ENCODE assay signal across 14 cellular contexts in the genomic region with DNA sequence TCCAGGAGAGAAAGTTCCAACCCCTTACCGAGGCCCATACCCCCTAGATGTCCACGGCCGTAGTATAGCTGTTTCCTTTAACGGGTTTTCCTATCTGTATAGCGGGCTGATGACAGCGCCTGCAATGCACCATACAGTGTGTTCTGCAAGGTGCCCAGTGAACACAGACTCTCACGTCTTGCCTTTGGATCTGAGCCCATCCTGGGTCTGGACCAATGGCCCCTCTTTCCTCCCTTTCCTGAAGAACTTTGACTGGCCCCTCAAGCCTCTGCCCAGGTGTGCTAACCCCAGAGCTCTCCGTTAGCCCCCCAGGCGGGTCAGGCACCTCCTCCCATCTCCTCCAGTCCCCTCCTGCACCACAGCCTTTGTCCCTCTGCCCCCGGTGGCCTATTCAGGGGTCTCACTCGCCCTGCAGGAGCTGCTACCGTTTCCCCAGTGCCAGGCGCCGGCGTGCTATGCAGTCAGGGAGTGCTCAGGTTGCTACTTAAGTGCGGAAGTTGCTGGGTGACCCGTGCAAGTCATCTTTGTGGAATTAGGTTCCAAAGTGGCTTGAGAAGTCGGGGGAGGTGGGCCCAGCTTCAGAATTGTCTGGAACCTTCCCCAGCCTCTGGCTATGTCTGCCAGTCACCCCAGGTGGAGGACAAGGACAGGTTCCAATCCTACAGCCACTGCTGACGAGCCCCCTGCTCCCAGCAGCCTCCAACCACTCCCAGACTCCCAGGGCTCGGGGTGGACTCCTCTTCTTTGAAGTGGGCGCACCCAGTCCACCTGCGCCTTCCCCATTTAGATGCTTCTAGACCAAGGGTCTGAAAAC. TPM values are rescaled to one million over a fixed set of nuclear protein-coding genes. Genes with fewer than 3 reads are reported as not detected.
A peak's percentile ranks its signal among the peaks of the same experiment; 100 is the strongest.
DNase-seq lines count a peak whose midpoint lies in the region; ATAC-seq and TF ChIP-seq lines count a peak whose summit lies in the region.
"Had no signal": no experiment of that assay in that cellular context is flagged by ENCODE, and none has a peak within 500 bp of the region (broad histone marks: within the 10 kb centered on the region; RNA-seq: fewer than 3 reads in every experiment).

No MANE protein-coding gene starts in this region.

- H2BK5ac ChIP-seq in neuronal stem cell (ENCODE audit: low read length), result no peak overlapping the region

- no CpG with 5 or more reads among the region's 22 CpGs for WGBS in neuronal stem cell (ENCODE audit: extremely low coverage in 2 of 2, insufficient read length in 2 of 2, insufficient replicate concordance in 1 of 2), 2 donors

- H3K14ac ChIP-seq in neuronal stem cell (ENCODE audit: low read length), result no peak overlapping the region

- no peak overlapping the region for H2AFZ ChIP-seq in neuronal stem cell (ENCODE audit: low read length)

- no peak overlapping the region for H2BK15ac ChIP-seq in neuronal stem cell (ENCODE audit: low read length)

- H3K36me3 ChIP-seq in NT2/D1 (ENCODE audit: insufficient read depth, insufficient read length, low read length) (peaks cover 88% of the 10 kb centered on the region), neuronal stem cell (replicated peaks in 1 of 2; ENCODE audit: control insufficient read depth in 2 of 2, insufficient read depth in 2 of 2, low read length in 2 of 2) (no peaks in the 10 kb centered on the region)

- H3K9me3 ChIP-seq in NT2/D1 (ENCODE audit: insufficient read depth, low read length) (no peaks in the 10 kb centered on the region), neuronal stem cell (replicated peaks in 1 of 2; ENCODE audit: control insufficient read depth in 2 of 2, insufficient read depth in 1 of 2, low read depth in 1 of 2, low read length in 2 of 2) (peaks cover 0 to 2% of the 10 kb centered on the region in 2 donors)

- H3K4me3 ChIP-seq in NT2/D1 (ENCODE audit: insufficient read length, low read depth), result no peak overlapping the region
- no peak overlapping the region for H3K4me3 ChIP-seq in neuronal stem cell (ENCODE audit: low read length in 2 of 2)

- H4K91ac ChIP-seq in neuronal stem cell (ENCODE audit: low read depth, low read length, poor library complexity), result no peak overlapping the region

- H2BK12ac ChIP-seq in neuronal stem cell (ENCODE audit: low read length), result no peak overlapping the region

- ATAC-seq in GM21737 (IDR thresholded peaks at IDR 0.05; ENCODE audit: unreplicated experiment), result no peak
- ATAC-seq in HG02870 (IDR thresholded peaks at IDR 0.05; ENCODE audit: unreplicated experiment), result no peak

- H3K36me3 Mint-ChIP-seq in Calu3 (ENCODE audit: insufficient read depth, unreplicated experiment), result peaks cover 100% of the 10 kb centered on the region
- H3K36me3 Mint-ChIP-seq: natural killer cell treated with Interleukin-12 subunit alpha and Interleukin-12 subunit beta and Interleukin-15 and Interleukin-18, amount 100 ng/mL, for 72 hours; stimulated activated effector memory CD8-positive, alpha-beta T cell treated with anti-CD3 and anti-CD28 coated beads, Interleukin-12 subunit alpha, Interleukin-12 subunit beta, amount 100 ng/mL, for 72 hours had no signal

- peak overlapping the region; percentile 95 for H3K27ac Mint-ChIP-seq in Calu3 (ENCODE audit: unreplicated experiment)
- H3K27ac Mint-ChIP-seq: activated naive CD8-positive, alpha-beta T cell treated with anti-CD3 and anti-CD28 coated beads, Interleukin-2, amount 50 U/mL, for 24 hours; natural killer cell treated with Interleukin-12 subunit alpha and Interleukin-12 subunit beta and Interleukin-15 and Interleukin-18, amount 100 ng/mL, for 72 hours; stimulated activated effector memory CD8-positive, alpha-beta T cell treated with anti-CD3 and anti-CD28 coated beads, Interleukin-12 subunit alpha, Interleukin-12 subunit beta, amount 100 ng/mL, for 72 hours had no signal

- peak overlapping the region; percentile 12 for H3K4me3 Mint-ChIP-seq in Calu3 (ENCODE audit: low read depth, unreplicated experiment)
- H3K4me3 Mint-ChIP-seq: activated B cell treated with CpG ODN at 0.5 μM for 24 hours; activated naive CD8-positive, alpha-beta T cell treated with anti-CD3 and anti-CD28 coated beads, Interleukin-2, amount 50 U/mL, for 24 hours; natural killer cell treated with Interleukin-12 subunit alpha and Interleukin-12 subunit beta and Interleukin-15 and Interleukin-18, amount 100 ng/mL, for 72 hours; stimulated activated effector memory CD8-positive, alpha-beta T cell treated with anti-CD3 and anti-CD28 coated beads, Interleukin-12 subunit alpha, Interleukin-12 subunit beta, amount 100 ng/mL, for 72 hours had no signal

- peak overlapping the region; percentile 48 for H3K18ac ChIP-seq in neuronal stem cell (ENCODE audit: low read length)

- peaks cover 60% of the 10 kb centered on the region for H3K4me1 Mint-ChIP-seq in Calu3 (ENCODE audit: low read depth, unreplicated experiment)

- no peaks in the 10 kb centered on the region for H3K27me3 ChIP-seq in NT2/D1 (ENCODE audit: insufficient read depth, insufficient read length)
- no peaks in the 10 kb centered on the region for H3K27me3 ChIP-seq in neuronal stem cell (ENCODE audit: control insufficient read depth in 3 of 3, insufficient read depth in 3 of 3, low read depth in 1 of 3, low read length in 3 of 3)

- H3K23ac ChIP-seq in neuronal stem cell (ENCODE audit: low read depth, low read length, poor library complexity), result no peak overlapping the region

- BruUV-seq in Calu3 (replicated peaks; lab: Mats Ljungman, UMichigan), result no TSS peak

- no peaks in the 10 kb centered on the region for H3K27me3 Mint-ChIP-seq in Calu3 (ENCODE audit: unreplicated experiment)
- H3K27me3 Mint-ChIP-seq: activated B cell treated with CpG ODN at 0.5 μM for 24 hours; activated naive CD8-positive, alpha-beta T cell treated with anti-CD3 and anti-CD28 coated beads, Interleukin-2, amount 50 U/mL, for 24 hours had no signal

- H3K4me1 ChIP-seq in NT2/D1 (ENCODE audit: insufficient read depth, insufficient read length) (peaks cover 10% of the 10 kb centered on the region), neuronal stem cell (ENCODE audit: control insufficient read depth in 2 of 2, insufficient read depth in 1 of 2, low read depth in 1 of 2, low read length in 2 of 2) (peaks cover 0 to 1% of the 10 kb centered on the region in 2 donors)

- H3K79me1 ChIP-seq in neuronal stem cell (ENCODE audit: low read depth, low read length), result no peaks in the 10 kb centered on the region

- H2BK120ac ChIP-seq in neuronal stem cell (ENCODE audit: low read depth, low read length), result no peak overlapping the region

- intact Hi-C loops in Calu3 (cut with micrococcal nuclease; ENCODE audit: unreplicated experiment), result no loop called here

- no peak for TF ChIP-seq CTCF in Calu3 (IDR thresholded peaks at IDR 0.05; ENCODE audit: unreplicated experiment)

- peak; percentile 20 for DNase-seq in Calu3
- DNase-seq in NT2/D1 (ENCODE audit: low read depth, low spot score), result no peak
- DNase-seq in ecto neural progenitor cell (ENCODE audit: low spot score), result peak; percentile 48
- DNase-seq in neuronal stem cell (ENCODE audit: low spot score), result no peak
- DNase-seq in medulla oblongata (ENCODE audit: extremely low spot score), result no peak
- DNase-seq in NCI-H1092 treated with DMSO at 0.1 percent for 48 hours (lab: John Stamatoyannopoulos, UW), result no peak
- DNase-seq: NCI-H2081 treated with DMSO at 0.1 percent for 48 hours had no signal

- no peak overlapping the region for H2AK5ac ChIP-seq in neuronal stem cell (ENCODE audit: low read depth, low read length)

- no peak overlapping the region for H4K8ac ChIP-seq in neuronal stem cell (ENCODE audit: low read depth, low read length)

- H3K9me3 Mint-ChIP-seq in Calu3 (ENCODE audit: low read depth, unreplicated experiment), result no peaks in the 10 kb centered on the region
- H3K9me3 Mint-ChIP-seq: activated B cell treated with CpG ODN at 0.5 μM for 24 hours; activated naive CD8-positive, alpha-beta T cell treated with anti-CD3 and anti-CD28 coated beads, Interleukin-2, amount 50 U/mL, for 24 hours; natural killer cell treated with Interleukin-12 subunit alpha and Interleukin-12 subunit beta and Interleukin-15 and Interleukin-18, amount 100 ng/mL, for 72 hours; stimulated activated effector memory CD8-positive, alpha-beta T cell treated with anti-CD3 and anti-CD28 coated beads, Interleukin-12 subunit alpha, Interleukin-12 subunit beta, amount 100 ng/mL, for 72 hours had no signal

- H3K9ac ChIP-seq in NT2/D1 (ENCODE audit: insufficient read length, low read depth) (peak overlapping the region; percentile 8), neuronal stem cell (ENCODE audit: low read depth, low read length, poor library complexity) (peak overlapping the region; percentile 9)

- H3K4ac ChIP-seq in neuronal stem cell (ENCODE audit: low read length), result no peak overlapping the region

- CTCF ChIA-PET in Calu3 (lab: Charles Lee), result interaction anchor here (0.6 to 2.2 kb wide), 3 partner anchors 14 to 610 kb away, joined by 3 to 6 read pairs (median 3); no protein-coding TSS in a partner anchor

- no peak overlapping the region for H3K4me2 ChIP-seq in neuronal stem cell (ENCODE audit: insufficient read depth, low read length, poor library complexity, severe bottlenecking)

- no peak overlapping the region for H3K27ac ChIP-seq in neuronal stem cell (replicated peaks; ENCODE audit: low read length)

RNA-seq across cellular contexts. Expression of gene ZBP1, which starts 35.0 kb away (rescaled TPM):
- total RNA-seq in Calu3 (2022), result 2.9 and 12.5 TPM in 2 replicates
- not detected for polyA plus RNA-seq in neuronal stem cell (2013, experiment 1 of 2)
- not detected for polyA plus RNA-seq in neuronal stem cell (2013, experiment 2 of 2)
- total RNA-seq: HT1080 had no signal

RNA-seq across cellular contexts. Expression of gene PMEPA1, which starts 54.6 kb away (rescaled TPM):
- 732 and 1,302 TPM in 2 replicates for total RNA-seq in Calu3 (2022)
- polyA plus RNA-seq in neuronal stem cell (2013, experiment 1 of 2), result 0.10 TPM
- polyA plus RNA-seq in neuronal stem cell (2013, experiment 2 of 2), result 0.08 TPM

Comparison
In these comparisons a context has a peak if more than half of its experiments do, and no peak if none do; other contexts are left out.
1. DNase-seq: peak in Calu3 (single experiment) and ecto neural progenitor cell (single experiment); none in NT2/D1 (single experiment), neuronal stem cell (single experiment), medulla oblongata (single experiment) and NCI-H1092 treated with DMSO at 0.1 percent for 48 hours (single experiment).